ENCODE assay signal across 8 cellular contexts in genomic region chr18:14470046-14470445, GRCh38.
DNase-seq lines count a peak whose midpoint lies in the region; ATAC-seq, FAIRE-seq and TF ChIP-seq lines count a peak whose summit lies in the region.
"Not testable (repeated sequence)": the region's sequence is repeated elsewhere in the genome, so short reads cannot be mapped to it uniquely, and the experiment has no call there.

No MANE protein-coding gene starts in this region.

- not testable (repeated sequence) for H3K79me2 ChIP-seq in PC-9 (ENCODE audit: low read depth)

- intact Hi-C loops in PC-9 (cut with micrococcal nuclease; ENCODE audit: unreplicated experiment) = not testable (repeated sequence)

- TF ChIP-seq CTCF in A549 (IDR thresholded peaks at IDR 0.05); PC-9 (conservative IDR thresholded peaks at IDR 0.05); kidney epithelial cell (IDR thresholded peaks at IDR 0.05; ENCODE audit: insufficient read depth, low read length, poor library complexity, severe bottlenecking): not testable (repeated sequence)

- in situ Hi-C loops in Caki2 (cut with HindIII; ENCODE audit: low pct_unique_long_range_greater_than_20kb, low sequenced_read_pairs) = not testable (repeated sequence)

- H3F3A ChIP-seq in PC-9 (ENCODE audit: insufficient read depth, low read depth) = not testable (repeated sequence)

- not testable (repeated sequence) for H3K27me3 ChIP-seq in PC-9 (ENCODE audit: insufficient read depth, low read depth); kidney epithelial cell (ENCODE audit: control insufficient read depth, insufficient read depth, low read length)

- not testable (repeated sequence) for H3K4me2 ChIP-seq in A549
- H3K4me2 ChIP-seq in PC-9 = peak overlapping the region; percentile 34; the same call in 1 of the 2 replicates

- not testable (repeated sequence) for H3K9me2 ChIP-seq in PC-9 (ENCODE audit: insufficient read depth)

- not testable (repeated sequence) for H2AFZ ChIP-seq in PC-9

- peak in 1 of 2 experiments; percentile 18; a peak in 1 of 5 replicates for TF ChIP-seq EP300 in A549 (IDR thresholded peaks at IDR 0.05)

- peak; percentile 0 to 17 for DNase-seq in A549 (ENCODE audit: low read depth in 1 of 2, low spot score in 1 of 2)
- peak; percentile 68 for DNase-seq in Caki2 (ENCODE audit: low read depth)
- DNase-seq in HS-5 (ENCODE audit: low read depth) = peak; percentile 80
- peak; percentile 46 to 81 for DNase-seq in PC-9
- DNase-seq in amniotic epithelial cell (ENCODE audit: low read depth) = peak; percentile 2
- not testable (repeated sequence) for DNase-seq in epithelial cell of prostate (ENCODE audit: low read depth, low spot score)
- peak; percentile 16 for DNase-seq in kidney epithelial cell (ENCODE audit: low read depth)
- DNase-seq in urothelium cell line (ENCODE audit: low spot score) = peak; percentile 55

- H3K4me1 ChIP-seq in A549 = not testable (repeated sequence)
- H3K4me1 ChIP-seq in PC-9 (replicated peaks; ENCODE audit: insufficient read depth) = peaks cover 14% of the 10 kb centered on the region

- H3K4me3 ChIP-seq in A549; PC-9; kidney epithelial cell (ENCODE audit: low read depth, low read length): not testable (repeated sequence)

- ATAC-seq in A549 = not testable (repeated sequence)

- not testable (repeated sequence) for H3K27ac ChIP-seq in A549
- peak overlapping the region; percentile 69 for H3K27ac ChIP-seq in PC-9
- peak overlapping the region; percentile 18 for H3K27ac ChIP-seq in epithelial cell of prostate

- CTCF ChIA-PET in A549 (lab: Yijun Ruan, JAX); PC-9 (lab: Charles Lee): not testable (repeated sequence)

- TF ChIP-seq POLR2A in A549 (IDR thresholded peaks at IDR 0.05; ENCODE audit: low read length) = not testable (repeated sequence)

- TF ChIP-seq RAD21 in A549 (conservative IDR thresholded peaks at IDR 0.05 in 1 of 2, IDR thresholded peaks at IDR 0.05 in 1 of 2) = not testable (repeated sequence)

- not testable (repeated sequence) for H3K36me3 ChIP-seq in PC-9 (ENCODE audit: low read depth); kidney epithelial cell (ENCODE audit: control insufficient read depth, insufficient read depth, low read length)

- FAIRE-seq in A549 (lab: Jason Lieb, UNC); urothelium cell line (lab: Jason Lieb, UNC): not testable (repeated sequence)

- BruUV-seq in PC-9 (replicated peaks; lab: Mats Ljungman, UMichigan) = not testable (repeated sequence)

- not testable (repeated sequence) for H4K20me1 ChIP-seq in PC-9 (ENCODE audit: insufficient read depth)

- POLR2A ChIA-PET in A549 (lab: Yijun Ruan, JAX); PC-9 (lab: Charles Lee; ENCODE audit: unreplicated experiment): not testable (repeated sequence)

- H3K9me3 ChIP-seq in A549; PC-9 (ENCODE audit: insufficient read depth, low read depth): not testable (repeated sequence)
